9 cellular contexts compared by ENCODE assay signal in genomic region chr3:5138214-5138981, GRCh38. TPM values are rescaled to one million over a fixed set of nuclear protein-coding genes. Genes with fewer than 3 reads are reported as not detected.
DNase-seq lines count a peak whose midpoint lies in the region; ATAC-seq and TF ChIP-seq lines count a peak whose summit lies in the region.
"Had no signal": no experiment of that assay in that cellular context is flagged by ENCODE, and none has a peak within 500 bp of the region (broad histone marks: within the 10 kb centered on the region; RNA-seq: fewer than 3 reads in every experiment).

No MANE protein-coding gene starts in this region.

- no peak overlapping the region for H2AFZ ChIP-seq in OCI-LY7 (ENCODE audit: low read length)
- H2AFZ ChIP-seq in osteoblast (ENCODE audit: low read length), result no peak overlapping the region

- no peak for DNase-seq in OCI-LY7 (ENCODE audit: low spot score)
- peak; percentile 73 for DNase-seq in epidermal melanocyte (ENCODE audit: insufficient read length, low spot score)
- no peak for DNase-seq in osteoblast (ENCODE audit: insufficient read length, low spot score, missing footprints)
- no peak for DNase-seq in NCI-H446 (lab: John Stamatoyannopoulos, UW)
- DNase-seq: mesendoderm had no signal

- H3K27ac ChIP-seq in DOHH2 (ENCODE audit: low read depth, low read length), result no peak overlapping the region
- no peak overlapping the region for H3K27ac ChIP-seq in OCI-LY7 (ENCODE audit: low read depth, low read length, poor library complexity, severe bottlenecking)
- peak overlapping the region; percentile 24 for H3K27ac ChIP-seq in osteoblast (ENCODE audit: low read depth, low read length)

- TF ChIP-seq CTCF in DOHH2 (IDR thresholded peaks at IDR 0.05; ENCODE audit: low read depth, low read length, poor library complexity, severe bottlenecking) (no peak), OCI-LY7 (conservative IDR thresholded peaks at IDR 0.05; ENCODE audit: low read length) (no peak), osteoblast (IDR thresholded peaks at IDR 0.05; ENCODE audit: extremely low read depth, low read depth, low read length) (no peak)

- peaks cover 47% of the 10 kb centered on the region for H3K4me1 ChIP-seq in DOHH2 (ENCODE audit: control insufficient read depth, low read length)
- H3K4me1 ChIP-seq in OCI-LY7 (ENCODE audit: insufficient read depth, low read length, poor library complexity, severe bottlenecking), result peaks cover 50% of the 10 kb centered on the region
- H3K4me1 ChIP-seq in osteoblast (ENCODE audit: insufficient read depth, low read length), result peaks cover 34% of the 10 kb centered on the region

- no peaks in the 10 kb centered on the region for H3K9me2 ChIP-seq in DOHH2 (replicated peaks; ENCODE audit: control insufficient read depth, low read length)
- no peaks in the 10 kb centered on the region for H3K9me2 ChIP-seq in OCI-LY7 (ENCODE audit: insufficient read depth, low read length)

- intact Hi-C loops in OCI-LY7 (cut with micrococcal nuclease; ENCODE audit: unreplicated experiment), result no loop called here

- H3K4me2 ChIP-seq in DOHH2 (ENCODE audit: low read length) (0 out of 2 replicates have a peak overlapping the region, but pooled peaks have one; percentile 2), OCI-LY7 (ENCODE audit: low read length) (peak overlapping the region; percentile 28; the same call in 1 of the 2 replicates), osteoblast (ENCODE audit: insufficient read depth, low read length) (peak overlapping the region; percentile 3)

- no peak overlapping the region for H3K4me3 ChIP-seq in DOHH2 (ENCODE audit: low read length)
- no peak overlapping the region for H3K4me3 ChIP-seq in OCI-LY7 (ENCODE audit: low read depth, low read length, poor library complexity, severe bottlenecking)
- no peak overlapping the region for H3K4me3 ChIP-seq in osteoblast (ENCODE audit: insufficient read depth, low read length)

- H3K9me3 ChIP-seq in DOHH2 (ENCODE audit: control insufficient read depth, insufficient read depth, low read length), result no peaks in the 10 kb centered on the region
- H3K9me3 ChIP-seq in OCI-LY7 (ENCODE audit: low read length), result no peaks in the 10 kb centered on the region
- no peaks in the 10 kb centered on the region for H3K9me3 ChIP-seq in osteoblast (ENCODE audit: low read depth, low read length)

- H3K79me2 ChIP-seq in DOHH2 (ENCODE audit: control insufficient read depth, low read length) (peaks cover 96% of the 10 kb centered on the region), OCI-LY7 (ENCODE audit: insufficient read depth, low read depth, low read length) (peaks cover 100% of the 10 kb centered on the region), osteoblast (ENCODE audit: insufficient read depth, low read length) (peaks cover 94% of the 10 kb centered on the region)

- ATAC-seq in GM21528 (IDR thresholded peaks at IDR 0.05; ENCODE audit: low FRiP score, unreplicated experiment), result no peak
- no peak for ATAC-seq in GM21717 (IDR thresholded peaks at IDR 0.05; ENCODE audit: unreplicated experiment)
- ATAC-seq in HG02973 (IDR thresholded peaks at IDR 0.05; ENCODE audit: unreplicated experiment), result no peak

- H3K36me3 ChIP-seq in DOHH2 (ENCODE audit: control insufficient read depth, low read length) (peaks cover 23% of the 10 kb centered on the region), OCI-LY7 (ENCODE audit: insufficient read depth, low read length) (peaks cover 41% of the 10 kb centered on the region), osteoblast (ENCODE audit: insufficient read depth, low read length) (peaks cover 4% of the 10 kb centered on the region)

- POLR2A ChIA-PET in OCI-LY7 (lab: Charles Lee), result interaction anchor here (0.5 to 5.1 kb wide), 14 partner anchors 8 to 1359 kb away, joined by 3 to 52 read pairs (median 4); partner anchors contain the start of gene ARL8B

- H4K20me1 ChIP-seq in DOHH2 (ENCODE audit: control insufficient read depth, insufficient read depth, low read depth, low read length), result no peaks in the 10 kb centered on the region; the same call in 1 of the 2 replicates
- H4K20me1 ChIP-seq in OCI-LY7 (ENCODE audit: insufficient read depth, low read length), result peaks cover 8% of the 10 kb centered on the region; the same call in 1 of the 2 replicates
- peaks cover 74% of the 10 kb centered on the region for H4K20me1 ChIP-seq in osteoblast (ENCODE audit: insufficient read depth, low read length)

- no peaks in the 10 kb centered on the region for H3K27me3 ChIP-seq in DOHH2 (ENCODE audit: control insufficient read depth, low read length)
- H3K27me3 ChIP-seq in osteoblast (ENCODE audit: insufficient read depth, low read length), result no peaks in the 10 kb centered on the region

- CTCF ChIA-PET in OCI-LY7 (lab: Charles Lee; ENCODE audit: unreplicated experiment), result interaction anchor here (0.8 kb wide), 1 partner anchor 39 kb away, joined by 4 read pairs; no protein-coding TSS in a partner anchor

- peaks cover 7% of the 10 kb centered on the region; the same call in 1 of the 2 replicates for H3F3A ChIP-seq in DOHH2 (ENCODE audit: control insufficient read depth, insufficient read depth)

- BruUV-seq in OCI-LY7 (replicated peaks; lab: Mats Ljungman, UMichigan), result no TSS peak

RNA-seq across cellular contexts. Expression of gene ARL8B, which starts 16.3 kb away (rescaled TPM):
- total RNA-seq in OCI-LY7 (2014; rRNA removed; shearing (Covaris generic)), result 20.1 and 27.1 TPM in 2 replicates
- total RNA-seq in OCI-LY7 (2022) (50.7 and 60.4 TPM in 2 replicates), osteoblast (90.8 and 96.9 TPM in 2 replicates)

RNA-seq across cellular contexts. Expression of gene EDEM1, which starts 49.1 kb away (rescaled TPM):
- 125 and 186 TPM in 2 replicates for total RNA-seq in OCI-LY7 (2014; rRNA removed; shearing (Covaris generic))
- 337 and 398 TPM in 2 replicates for total RNA-seq in OCI-LY7 (2022)
- 38.7 and 46.3 TPM in 2 replicates for total RNA-seq in osteoblast
